Comparison of ENCODE assay signal across 8 cellular contexts in genomic region chr11:12377106-12377823, GRCh38. TPM values are rescaled to one million over a fixed set of nuclear protein-coding genes. Genes with fewer than 3 reads are reported as not detected.
DNase-seq lines count a peak whose midpoint lies in the region; ATAC-seq and TF ChIP-seq lines count a peak whose summit lies in the region.

PARVA (plus strand) TSS chr11:12377571; CDS start chr11:12377648, 77 bp downstream.

- TF ChIP-seq CTCF in WTC11 (IDR thresholded peaks at IDR 0.05) (no peak), fibroblast of pulmonary artery (IDR thresholded peaks at IDR 0.05; ENCODE audit: low read length, missing control alignments) (no peak)

- intact Hi-C loops in activated naive CD4-positive, alpha-beta T cell treated with anti-CD3 and anti-CD28 coated beads for 36 hours (cut with micrococcal nuclease): loop anchor here (5.0 kb wide), 1 partner anchor 295 kb away; the partner anchor contains the start of gene TEAD1

- H3K27me3 Mint-ChIP-seq in activated naive CD4-positive, alpha-beta T cell treated with anti-CD3 and anti-CD28 coated beads for 36 hours (ENCODE audit: low read depth): peaks cover 8% of the 10 kb centered on the region
- peaks cover 29% of the 10 kb centered on the region for H3K27me3 Mint-ChIP-seq in WTC11 (ENCODE audit: low read depth)
- H3K27me3 Mint-ChIP-seq in naive thymus-derived CD8-positive, alpha-beta T cell: peaks cover 4 to 50% (median 21%) of the 10 kb centered on the region in 5 donors

- no peak for DNase-seq in activated naive CD4-positive, alpha-beta T cell treated with anti-CD3 and anti-CD28 coated beads for 36 hours
- no peak for DNase-seq in activated naive CD4-positive, alpha-beta T cell (lab: John Stamatoyannopoulos, UW)
- DNase-seq in WTC11 (ENCODE audit: low spot score) (peak; percentile 79), fibroblast of pulmonary artery (ENCODE audit: low read depth) (peak; percentile 88), UCSD-AML1 (lab: John Stamatoyannopoulos, UW; ENCODE audit: unreplicated experiment) (no peak), GM19238 (ENCODE audit: insufficient read length, low spot score) (no peak)
- no peak for DNase-seq in naive thymus-derived CD8-positive, alpha-beta T cell

- POLR2A ChIA-PET in WTC11 (lab: Charles Lee): interaction anchor here (0.8 to 2.1 kb wide), 11 partner anchors 10 to 632 kb away, joined by 3 to 11 read pairs (median 4); partner anchors contain the start of gene RASSF10
- POLR2A ChIA-PET in naive thymus-derived CD8-positive, alpha-beta T cell (lab: Charles Lee): interaction anchor here (0.8 to 3.0 kb wide), 2 partner anchors 11 to 28 kb away, joined by 3 to 24 read pairs; no protein-coding TSS in a partner anchor

- no peak within 1 kb of the TSS for H3K27ac Mint-ChIP-seq in activated naive CD4-positive, alpha-beta T cell treated with anti-CD3 and anti-CD28 coated beads for 36 hours
- H3K27ac Mint-ChIP-seq in WTC11: peak within 1 kb of the TSS; percentile 100
- H3K27ac Mint-ChIP-seq in naive thymus-derived CD8-positive, alpha-beta T cell: peak within 1 kb of the TSS in 7 of 10 donors; percentile 29 to 83 (median 43)

- peak within 1 kb of the TSS; percentile 69 for H3K4me3 ChIP-seq in fibroblast of pulmonary artery (replicated peaks; ENCODE audit: low read depth, low read length)

- no peaks in the 10 kb centered on the region for H3K36me3 Mint-ChIP-seq in activated naive CD4-positive, alpha-beta T cell treated with anti-CD3 and anti-CD28 coated beads for 36 hours (ENCODE audit: low read depth)
- H3K36me3 Mint-ChIP-seq in WTC11: peaks cover 10% of the 10 kb centered on the region
- peaks cover 0 to 9% (median 0%) of the 10 kb centered on the region in 3 donors for H3K36me3 Mint-ChIP-seq in naive thymus-derived CD8-positive, alpha-beta T cell

- peaks cover 10% of the 10 kb centered on the region for H3K4me1 Mint-ChIP-seq in activated naive CD4-positive, alpha-beta T cell treated with anti-CD3 and anti-CD28 coated beads for 36 hours (ENCODE audit: low read depth)
- peaks cover 23% of the 10 kb centered on the region for H3K4me1 Mint-ChIP-seq in WTC11
- peaks cover 3 to 13% (median 10%) of the 10 kb centered on the region in 4 donors for H3K4me1 Mint-ChIP-seq in naive thymus-derived CD8-positive, alpha-beta T cell

- peak within 1 kb of the TSS; percentile 71 for H3K4me3 Mint-ChIP-seq in activated naive CD4-positive, alpha-beta T cell treated with anti-CD3 and anti-CD28 coated beads for 36 hours
- H3K4me3 Mint-ChIP-seq in WTC11: peak within 1 kb of the TSS; percentile 94
- peak within 1 kb of the TSS; percentile 56 to 87 (median 81) for H3K4me3 Mint-ChIP-seq in naive thymus-derived CD8-positive, alpha-beta T cell

- ATAC-seq in WTC11 (peak; percentile 60), HG03442 (IDR thresholded peaks at IDR 0.05; ENCODE audit: unreplicated experiment) (no peak)
- ATAC-seq in naive thymus-derived CD8-positive, alpha-beta T cell: peak; percentile 18 to 48

- no peaks in the 10 kb centered on the region for H3K9me3 Mint-ChIP-seq in activated naive CD4-positive, alpha-beta T cell treated with anti-CD3 and anti-CD28 coated beads for 36 hours
- H3K9me3 Mint-ChIP-seq in WTC11: peaks cover 20% of the 10 kb centered on the region
- peaks cover 0 to 10% (median 2%) of the 10 kb centered on the region in 9 donors for H3K9me3 Mint-ChIP-seq in naive thymus-derived CD8-positive, alpha-beta T cell

- CTCF ChIA-PET in activated naive CD4-positive, alpha-beta T cell treated with anti-CD3 and anti-CD28 coated beads for 36 hours (lab: Charles Lee): interaction anchor here (1.1 kb wide), 1 partner anchor 46 kb away, joined by 3 read pairs; no protein-coding TSS in a partner anchor
- CTCF ChIA-PET in WTC11 (lab: Charles Lee): interaction anchor here (0.5 to 3.1 kb wide), 10 partner anchors 11 to 586 kb away, joined by 3 to 36 read pairs (median 5); no protein-coding TSS in a partner anchor

TF ChIP-seq in WTC11, 78 proteins besides CTCF, POLR2A, EP300 and RAD21 (continues in another document):
- no peak for TF ChIP-seq GABPB1 (CRISPR knock-in tag; IDR thresholded peaks at IDR 0.05)
- TF ChIP-seq, protein P1, sequence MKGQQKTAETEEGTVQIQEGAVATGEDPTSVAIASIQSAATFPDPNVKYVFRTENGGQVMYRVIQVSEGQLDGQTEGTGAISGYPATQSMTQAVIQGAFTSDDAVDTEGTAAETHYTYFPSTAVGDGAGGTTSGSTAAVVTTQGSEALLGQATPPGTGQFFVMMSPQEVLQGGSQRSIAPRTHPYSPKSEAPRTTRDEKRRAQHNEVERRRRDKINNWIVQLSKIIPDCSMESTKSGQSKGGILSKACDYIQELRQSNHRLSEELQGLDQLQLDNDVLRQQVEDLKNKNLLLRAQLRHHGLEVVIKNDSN (CRISPR knock-in tag; IDR thresholded peaks at IDR 0.05): no peak
- TF ChIP-seq ZNF317 (CRISPR knock-in tag; IDR thresholded peaks at IDR 0.05; ENCODE audit: borderline replicate concordance, low read depth): 0 out of 2 replicates have a peak, but pooled peaks have one; percentile 26
- 0 out of 2 replicates have a peak, but pooled peaks have one; percentile 58 for TF ChIP-seq ZBTB21 (CRISPR knock-in tag; IDR thresholded peaks at IDR 0.05; ENCODE audit: borderline replicate concordance)
- TF ChIP-seq ESRRA (CRISPR knock-in tag; IDR thresholded peaks at IDR 0.05; ENCODE audit: borderline replicate concordance): peak; percentile 43; the same call in 1 of the 2 replicates
- TF ChIP-seq, protein P2, sequence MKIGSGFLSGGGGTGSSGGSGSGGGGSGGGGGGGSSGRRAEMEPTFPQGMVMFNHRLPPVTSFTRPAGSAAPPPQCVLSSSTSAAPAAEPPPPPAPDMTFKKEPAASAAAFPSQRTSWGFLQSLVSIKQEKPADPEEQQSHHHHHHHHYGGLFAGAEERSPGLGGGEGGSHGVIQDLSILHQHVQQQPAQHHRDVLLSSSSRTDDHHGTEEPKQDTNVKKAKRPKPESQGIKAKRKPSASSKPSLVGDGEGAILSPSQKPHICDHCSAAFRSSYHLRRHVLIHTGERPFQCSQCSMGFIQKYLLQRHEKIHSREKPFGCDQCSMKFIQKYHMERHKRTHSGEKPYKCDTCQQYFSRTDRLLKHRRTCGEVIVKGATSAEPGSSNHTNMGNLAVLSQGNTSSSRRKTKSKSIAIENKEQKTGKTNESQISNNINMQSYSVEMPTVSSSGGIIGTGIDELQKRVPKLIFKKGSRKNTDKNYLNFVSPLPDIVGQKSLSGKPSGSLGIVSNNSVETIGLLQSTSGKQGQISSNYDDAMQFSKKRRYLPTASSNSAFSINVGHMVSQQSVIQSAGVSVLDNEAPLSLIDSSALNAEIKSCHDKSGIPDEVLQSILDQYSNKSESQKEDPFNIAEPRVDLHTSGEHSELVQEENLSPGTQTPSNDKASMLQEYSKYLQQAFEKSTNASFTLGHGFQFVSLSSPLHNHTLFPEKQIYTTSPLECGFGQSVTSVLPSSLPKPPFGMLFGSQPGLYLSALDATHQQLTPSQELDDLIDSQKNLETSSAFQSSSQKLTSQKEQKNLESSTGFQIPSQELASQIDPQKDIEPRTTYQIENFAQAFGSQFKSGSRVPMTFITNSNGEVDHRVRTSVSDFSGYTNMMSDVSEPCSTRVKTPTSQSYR (CRISPR knock-in tag; IDR thresholded peaks at IDR 0.05): no peak
- TF ChIP-seq, protein P3, sequence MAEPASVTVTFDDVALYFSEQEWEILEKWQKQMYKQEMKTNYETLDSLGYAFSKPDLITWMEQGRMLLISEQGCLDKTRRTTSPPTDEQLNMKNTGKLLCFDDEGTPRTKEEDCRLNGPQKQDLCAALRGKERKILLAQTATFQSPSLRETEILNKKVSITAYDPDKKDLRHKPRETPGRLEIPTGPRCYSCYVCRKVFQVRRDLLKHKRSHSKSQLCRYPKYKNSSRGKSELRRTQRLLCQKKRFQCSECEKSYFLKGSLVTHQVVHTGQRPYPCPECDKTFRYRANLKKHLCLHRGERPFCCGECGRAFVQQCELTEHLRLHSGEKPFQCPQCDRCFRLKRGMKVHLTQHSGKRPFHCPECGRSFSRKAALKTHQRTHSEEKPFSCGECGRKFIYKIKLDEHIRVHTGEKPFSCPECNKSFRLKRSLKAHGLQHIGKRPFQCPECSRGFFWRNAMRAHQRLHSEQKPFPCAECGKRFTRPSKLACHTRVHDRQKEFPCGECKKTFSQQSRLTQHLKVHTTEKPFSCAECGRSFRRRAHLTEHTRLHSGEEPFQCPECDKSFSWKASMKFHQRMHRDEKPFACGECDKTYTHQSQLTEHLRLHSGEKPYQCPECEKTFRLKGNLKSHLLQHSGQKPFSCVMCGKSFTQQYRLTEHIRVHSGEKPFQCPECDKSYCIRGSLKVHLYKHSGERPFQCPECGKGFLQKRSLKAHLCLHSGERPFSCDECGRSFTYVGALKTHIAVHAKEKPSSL (CRISPR knock-in tag; conservative IDR thresholded peaks at IDR 0.05): no peak
- 0 out of 2 replicates have a peak, but pooled peaks have one; percentile 39 for TF ChIP-seq CREM (CRISPR knock-in tag; IDR thresholded peaks at IDR 0.05)
- TF ChIP-seq ATF6 (CRISPR knock-in tag; IDR thresholded peaks at IDR 0.05): no peak

RNA-seq across cellular contexts. Expression of gene PARVA, which starts in this region (rescaled TPM):
- total RNA-seq in activated naive CD4-positive, alpha-beta T cell treated with anti-CD3 and anti-CD28 coated beads for 36 hours: under 1 TPM; 0.22 to 0.38 TPM
- 8.4 to 10.4 TPM (median 9.0 TPM) in 3 replicates for total RNA-seq in WTC11 (2021)
- under 1 TPM; 0.19 to 0.44 TPM for total RNA-seq in naive thymus-derived CD8-positive, alpha-beta T cell
- under 1 TPM in 1 of 3 donors, not detected in 2; 0.26 TPM for polyA plus RNA-seq in naive thymus-derived CD8-positive, alpha-beta T cell

Comparison
In these comparisons a context has a peak if more than half of its experiments do, and no peak if none do; other contexts are left out.
1. Peak in ATAC-seq in naive thymus-derived CD8-positive, alpha-beta T cell; RNA of the gene not detected or under 1 TPM.
2. DNase-seq: peak in WTC11 (single experiment) and fibroblast of pulmonary artery (single experiment); none in activated naive CD4-positive, alpha-beta T cell treated with anti-CD3 and anti-CD28 coated beads for 36 hours (single experiment), activated naive CD4-positive, alpha-beta T cell (0 of 4), naive thymus-derived CD8-positive, alpha-beta T cell (0 of 10), UCSD-AML1 (single experiment) and GM19238 (single experiment).
3. Peak in every context shown above with its lines, with median percentiles within 50 percentile points of each other: H3K4me3 Mint-ChIP-seq.